In genomic region chr19:6355321-6356040, GRCh38 we compare ENCODE assay signal across 10 cellular contexts. TPM values are rescaled to one million over a fixed set of nuclear protein-coding genes. Genes with fewer than 3 reads are reported as not detected.
"Had no signal": no experiment of that assay in that cellular context is flagged by ENCODE, and none has a peak within 500 bp of the region (broad histone marks: within the 10 kb centered on the region; RNA-seq: fewer than 3 reads in every experiment).

No MANE protein-coding gene starts in this region.

RNA-seq across cellular contexts. Expression of gene ACER1, which starts 22.1 kb away (rescaled TPM):
- total RNA-seq: OCI-LY7, PC-3, PC-9, Right ventricle myocardium inferior, Right ventricle myocardium superior, RPMI7951, SJCRH30, SJSA1, SK-MEL-5 had no signal
- polyA plus RNA-seq: SK-N-SH had no signal
